35 cellular contexts compared by ENCODE assay signal in the genomic region with DNA sequence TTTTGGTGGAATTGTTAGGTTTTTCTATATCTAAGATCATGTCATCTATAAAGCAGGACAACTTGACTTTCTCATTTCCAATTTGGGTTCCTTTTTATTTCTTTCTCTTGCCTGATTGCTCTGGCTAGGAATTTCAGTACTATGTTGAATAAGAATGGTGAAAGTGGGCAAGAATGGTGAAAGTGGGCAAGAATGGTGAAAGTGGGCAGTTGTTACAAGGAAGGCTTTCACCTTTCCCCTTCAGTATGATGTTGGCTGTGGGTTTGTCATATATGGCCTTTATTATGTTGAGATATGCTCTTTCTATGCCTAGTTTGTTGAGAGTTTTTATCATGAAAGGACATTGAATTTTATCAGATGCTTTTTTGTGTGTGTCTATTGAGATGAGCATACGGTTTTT.
"Had no signal": no experiment of that assay in that cellular context is flagged by ENCODE, and none has a peak within 500 bp of the region (broad histone marks: within the 10 kb centered on the region; RNA-seq: fewer than 3 reads in every experiment).

No MANE protein-coding gene starts in this region.

- DNase-seq: Karpas-422, Kasumi-1, MG63, MM.1S, MV-4-11, NCI-H1048, NCI-H1092, NCI-H1092 treated with DMSO at 0.1 percent for 48 hours, NCI-H1105, NCI-H1105 treated with DMSO at 0.1 percent for 48 hours, NCI-H1417, NCI-H1417 treated with DMSO at 0.1 percent for 48 hours, NCI-H1436, NCI-H1436 treated with DMSO at 0.1 percent for 48 hours, NCI-H146, NCI-H1694, NCI-H1694 treated with DMSO at 0.1 percent for 48 hours, NCI-H187 treated with DMSO at 0.1 percent for 48 hours, NCI-H1930, NCI-H2029, NCI-H2029 treated with DMSO at 0.1 percent for 48 hours, NCI-H2081, NCI-H2081 treated with DMSO at 0.1 percent for 48 hours, NCI-H2107, NCI-H2171, NCI-H2171 treated with DMSO at 0.1 percent for 48 hours, NCI-H2227 treated with DMSO at 0.1 percent for 48 hours, NCI-H226, NCI-H345, NCI-H446, NCI-H446 treated with DMSO at 0.1 percent for 48 hours, NCI-H510A, NCI-H510A treated with DMSO at 0.1 percent for 48 hours, NCI-H524, NCI-H524 treated with DMSO at 0.1 percent for 48 hours had no signal

- H3K36me3 ChIP-seq: MG63 had no signal

- H3K4me3 ChIP-seq: MG63 had no signal
